ENCODE assay signal across 26 cellular contexts in genomic region chr4:139599076-139599475, GRCh38.
"Had no signal": no experiment of that assay in that cellular context is flagged by ENCODE, and none has a peak within 500 bp of the region (broad histone marks: within the 10 kb centered on the region; RNA-seq: fewer than 3 reads in every experiment).

No MANE protein-coding gene starts in this region.

- H3K9ac ChIP-seq: KMS-11 had no signal

- ATAC-seq: activated T-cell treated with anti-CD3 and anti-CD28 coated beads, Interleukin-2, amount 50 U/mL, for 4 hours; T-helper 17 cell had no signal

- H3K4me3 Mint-ChIP-seq: activated CD4-positive, alpha-beta memory T cell treated with anti-CD3 and anti-CD28 coated beads for 36 hours; activated CD4-positive, alpha-beta T cell treated with anti-CD3 and anti-CD28 coated beads, Interleukin-2, amount 10 ng/mL, durations not matched to agents 7 days and 5 days; activated naive CD4-positive, alpha-beta T cell treated with anti-CD3 and anti-CD28 coated beads for 36 hours; activated naive CD8-positive, alpha-beta T cell; activated T-cell treated with anti-CD3 and anti-CD28 coated beads, Interleukin-2, amount 50 U/mL, for 4 hours; brain; T-helper 17 cell had no signal

- H3K36me3 ChIP-seq: cardiac muscle cell had no signal

- H3K4me3 ChIP-seq: cardiac muscle cell had no signal

- H3K27ac ChIP-seq: cardiac muscle cell, KMS-11, VCaP had no signal

- H3K27me3 ChIP-seq: cardiac muscle cell had no signal

- H3K4me2 ChIP-seq: KMS-11 had no signal

- H3K9me3 Mint-ChIP-seq: activated CD4-positive, alpha-beta memory T cell treated with anti-CD3 and anti-CD28 coated beads for 36 hours; activated CD4-positive, alpha-beta T cell treated with anti-CD3 and anti-CD28 coated beads, Interleukin-2, amount 10 ng/mL, durations not matched to agents 7 days and 5 days; activated naive CD4-positive, alpha-beta T cell treated with anti-CD3 and anti-CD28 coated beads for 36 hours; activated T-cell treated with anti-CD3 and anti-CD28 coated beads, Interleukin-2, amount 50 U/mL, for 4 hours had no signal

- H3K27me3 Mint-ChIP-seq: brain had no signal

- H3K27ac Mint-ChIP-seq: activated CD4-positive, alpha-beta memory T cell treated with anti-CD3 and anti-CD28 coated beads for 36 hours; activated CD4-positive, alpha-beta T cell treated with anti-CD3 and anti-CD28 coated beads, Interleukin-2, amount 10 ng/mL, durations not matched to agents 7 days and 5 days; activated naive CD4-positive, alpha-beta T cell treated with anti-CD3 and anti-CD28 coated beads for 36 hours; activated naive CD8-positive, alpha-beta T cell; brain; T-helper 17 cell had no signal

- H3K36me3 Mint-ChIP-seq: activated CD4-positive, alpha-beta memory T cell treated with anti-CD3 and anti-CD28 coated beads for 36 hours; activated naive CD8-positive, alpha-beta T cell; brain had no signal

- H3K4me1 Mint-ChIP-seq: T-helper 17 cell had no signal

- DNase-seq: activated CD4-positive, alpha-beta memory T cell treated with anti-CD3 and anti-CD28 coated beads for 36 hours; activated CD4-positive, alpha-beta T cell treated with anti-CD3 and anti-CD28 coated beads, Interleukin-2, amount 10 ng/mL, durations not matched to agents 7 days and 5 days; activated CD4-positive, CD25-positive, alpha-beta regulatory T cell; activated CD8-positive, alpha-beta memory T cell treated with anti-CD3 and anti-CD28 coated beads for 24 hours; activated effector memory CD4-positive, alpha-beta T cell treated with anti-CD3 and anti-CD28 coated beads, Interleukin-2, amount 50 U/mL, for 16 hours; activated naive CD4-positive, alpha-beta T cell treated with anti-CD3 and anti-CD28 coated beads for 36 hours; activated T-cell treated with anti-CD3 and anti-CD28 coated beads, Interleukin-2, amount 50 U/mL, for 4 hours; amygdala; cerebellar nuclear complex; MM.1S; NCI-H1105 treated with DMSO at 0.1 percent for 48 hours; NCI-H1436 treated with DMSO at 0.1 percent for 48 hours; NCI-H187; NCI-H2081; NCI-H510A treated with DMSO at 0.1 percent for 48 hours; NCI-H69; NK-92 treated with Interleukin-12 subunit alpha and Interleukin-12 subunit beta, amount 100 ng/mL, for 24 hours; OCI-M1; SIG-M5; T-helper 17 cell; T1000 had no signal
